8 cellular contexts compared by ENCODE assay signal in genomic region chr11:67269401-67270255, GRCh38. TPM values are rescaled to one million over a fixed set of nuclear protein-coding genes. Genes with fewer than 3 reads are reported as not detected.
DNase-seq lines count a peak whose midpoint lies in the region; ATAC-seq and TF ChIP-seq lines count a peak whose summit lies in the region.

No MANE protein-coding gene starts in this region.

- 13 to 27% methylated on average over 15 of the region's 15 CpGs for WGBS in lung, 2 donors
- whole genome bisulfite sequencing in urinary bladder = 41% methylated on average over 15 of the region's 15 CpGs

- in situ Hi-C loops in T47D (cut with HindIII; ENCODE audit: low pct_unique_long_range_greater_than_20kb, low sequenced_read_pairs) = no loop called here

- H3K4me3 ChIP-seq in lung = no peak overlapping the region
- peak overlapping the region; percentile 11 for H3K4me3 ChIP-seq in urinary bladder (ENCODE audit: low read depth, low read length)

- peaks cover 22 to 51% of the 10 kb centered on the region in 2 donors for H3K4me1 ChIP-seq in lung (ENCODE audit: control insufficient read depth in 2 of 2, insufficient read depth in 2 of 2, low read length in 2 of 2)
- peaks cover 2% of the 10 kb centered on the region for H3K4me1 ChIP-seq in urinary bladder (ENCODE audit: insufficient read depth)

- no peaks in the 10 kb centered on the region for H3K9me3 ChIP-seq in lung (ENCODE audit: control insufficient read depth in 2 of 2, insufficient read depth in 1 of 2, low read length in 1 of 2)

- H3K27ac ChIP-seq in lung (ENCODE audit: low read depth in 1 of 2, low read length in 1 of 2) = peak overlapping the region; percentile 43 to 73
- peak overlapping the region; percentile 61 for H3K27ac ChIP-seq in urinary bladder (ENCODE audit: low read depth)

- ATAC-seq in lung (ENCODE audit: insufficient read depth, low FRiP score) (no peak), GM18520 (IDR thresholded peaks at IDR 0.05; ENCODE audit: unreplicated experiment) (no peak), HG03469 (IDR thresholded peaks at IDR 0.05; ENCODE audit: unreplicated experiment) (no peak)

- TF ChIP-seq CTCF in lung (IDR thresholded peaks at IDR 0.05; ENCODE audit: control extremely low read depth, extremely low read depth) = no peak

- peak; percentile 33 for DNase-seq in activated T-cell treated with anti-CD3 and anti-CD28 coated beads, Interleukin-2, amount 50 U/mL, for 1 hour
- DNase-seq in activated T-cell treated with anti-CD3 and anti-CD28 coated beads for 4 hours = no peak
- DNase-seq in T47D (ENCODE audit: low read depth in 1 of 2, low spot score in 1 of 2) = peak; percentile 82 to 96
- no peak for DNase-seq in lung (ENCODE audit: low spot score)
- DNase-seq in COLO829 (ENCODE audit: low spot score) = no peak

- H3K36me3 ChIP-seq in lung (ENCODE audit: control insufficient read depth in 2 of 2, insufficient read depth in 2 of 2, low read length in 2 of 2) = peaks cover 0 to 8% of the 10 kb centered on the region in 2 donors
- H3K36me3 ChIP-seq in urinary bladder (ENCODE audit: insufficient read depth) = no peaks in the 10 kb centered on the region

- H3K27me3 ChIP-seq in lung (ENCODE audit: control insufficient read depth, insufficient read depth) = no peaks in the 10 kb centered on the region

RNA-seq across cellular contexts. Expression of gene GRK2, which starts 3.4 kb away (rescaled TPM):
- total RNA-seq in lung = 10 to 100 TPM; 37.1 to 99.8 TPM
- 100 to 1,000 TPM in 1 of 2 donors, 10 to 100 TPM in 1; 95.2 to 130 TPM for polyA plus RNA-seq in lung
- 21.1 TPM for total RNA-seq in urinary bladder
- 66.3 TPM for polyA plus RNA-seq in urinary bladder

RNA-seq across cellular contexts. Expression of gene ANKRD13D, which starts 19.5 kb away (rescaled TPM):
- 10 to 100 TPM; 35.9 to 86.2 TPM for total RNA-seq in lung
- polyA plus RNA-seq in lung = 10 to 100 TPM; 55.8 to 65.3 TPM
- total RNA-seq in urinary bladder = 25.2 TPM
- 44.0 TPM for polyA plus RNA-seq in urinary bladder

RNA-seq across cellular contexts. Expression of gene SSH3, which starts 33.7 kb away (rescaled TPM):
- total RNA-seq in lung (10 to 100 TPM; 31.4 to 42.7 TPM), urinary bladder (23.6 TPM)
- polyA plus RNA-seq in lung (10 to 100 TPM; 19.0 to 23.0 TPM), urinary bladder (52.7 TPM)

Comparison
In these comparisons a context has a peak if more than half of its experiments do, and no peak if none do; other contexts are left out.
1. DNase-seq: peak in activated T-cell treated with anti-CD3 and anti-CD28 coated beads, Interleukin-2, amount 50 U/mL, for 1 hour (single experiment) and T47D (2 of 2); none in activated T-cell treated with anti-CD3 and anti-CD28 coated beads for 4 hours (single experiment), lung (single experiment) and COLO829 (single experiment).